In genomic region chr13:27918041-27918917, GRCh38 we compare ENCODE assay signal across 19 cellular contexts. TPM values are rescaled to one million over a fixed set of nuclear protein-coding genes. Genes with fewer than 3 reads are reported as not detected.
DNase-seq lines count a peak whose midpoint lies in the region; ATAC-seq and TF ChIP-seq lines count a peak whose summit lies in the region.
"Had no signal": no experiment of that assay in that cellular context is flagged by ENCODE, and none has a peak within 500 bp of the region (broad histone marks: within the 10 kb centered on the region; RNA-seq: fewer than 3 reads in every experiment).

No MANE protein-coding gene starts in this region.

- H3K4me3 ChIP-seq in CD4-positive, alpha-beta memory T cell (ENCODE audit: low read length in 2 of 2), result no peak overlapping the region
- H3K4me3 ChIP-seq in GM23338 (peak overlapping the region; percentile 46), coronary artery (peak overlapping the region; percentile 43), transverse colon (no peak overlapping the region)
- H3K4me3 ChIP-seq: suprapubic skin had no signal

- H3K27ac ChIP-seq in CD4-positive, alpha-beta memory T cell (ENCODE audit: low read depth, low read length), result no peak overlapping the region
- H3K27ac ChIP-seq in GM23338 (ENCODE audit: low read depth), result no peak overlapping the region
- H3K27ac ChIP-seq in coronary artery, result no peak overlapping the region
- H3K27ac ChIP-seq in transverse colon, result no peak overlapping the region
- H3K27ac ChIP-seq: C4-2B, esophagus squamous epithelium, suprapubic skin, WERI-Rb-1 had no signal

- POLR2A ChIA-PET in CD4-positive, alpha-beta memory T cell (lab: Charles Lee; ENCODE audit: partially characterized antibody), result no interaction called here

- H2AFZ ChIP-seq in GM23338, result no peak overlapping the region

- peaks cover 31% of the 10 kb centered on the region; the same call in 1 of the 2 replicates for H3F3A ChIP-seq in GM23338 (replicated peaks; ENCODE audit: low read depth)

- H3K27me3 Mint-ChIP-seq in CD4-positive, alpha-beta memory T cell, result peaks cover 55 to 68% of the 10 kb centered on the region in 2 donors
- H3K27me3 Mint-ChIP-seq in GM23338 (ENCODE audit: insufficient read depth, low read depth, poor library complexity) (peaks cover 92% of the 10 kb centered on the region), natural killer cell (ENCODE audit: low read depth in 2 of 2) (peaks cover 58 to 63% of the 10 kb centered on the region in 2 donors)

- no peaks in the 10 kb centered on the region for H3K9me3 ChIP-seq in CD4-positive, alpha-beta memory T cell (ENCODE audit: control insufficient read depth in 1 of 2, low read length in 2 of 2)
- H3K9me3 ChIP-seq in transverse colon, result no peaks in the 10 kb centered on the region
- H3K9me3 ChIP-seq: esophagus squamous epithelium, suprapubic skin had no signal

- no peaks in the 10 kb centered on the region for H3K79me2 ChIP-seq in GM23338 (replicated peaks; ENCODE audit: insufficient read depth)

- in situ Hi-C loops in transverse colon (cut with MboI; ENCODE audit: low pct_ligation_motif_present in 1 of 4, low pct_unique_long_range_greater_than_20kb in 1 of 4, low sequenced_read_pairs in 3 of 4), result no loop called here

- no peak for TF ChIP-seq CTCF in GM23338 (conservative IDR thresholded peaks at IDR 0.05; ENCODE audit: low read depth in 2 of 2)
- no peak for TF ChIP-seq CTCF in coronary artery (IDR thresholded peaks at IDR 0.05)
- TF ChIP-seq CTCF in natural killer cell (IDR thresholded peaks at IDR 0.05), result no peak
- no peak for TF ChIP-seq CTCF in transverse colon (IDR thresholded peaks at IDR 0.05)

- H3K4me2 ChIP-seq in GM23338, result peak overlapping the region; percentile 66

- no peaks in the 10 kb centered on the region for H3K9me2 ChIP-seq in GM23338 (ENCODE audit: insufficient read depth)

- H3K36me3 Mint-ChIP-seq in CD4-positive, alpha-beta memory T cell, result no peaks in the 10 kb centered on the region
- H3K36me3 Mint-ChIP-seq in GM23338 (ENCODE audit: low read depth) (no peaks in the 10 kb centered on the region; the same call in 1 of the 3 replicates), natural killer cell (no peaks in the 10 kb centered on the region)

- intact Hi-C loops in CD4-positive, alpha-beta memory T cell (cut with micrococcal nuclease), result no loop called here
- intact Hi-C loops in natural killer cell (cut with micrococcal nuclease) (no loop called here), transverse colon (cut with DNase I; ENCODE audit: low total_unique reads) (no loop called here)

- H3K4me1 ChIP-seq in CD4-positive, alpha-beta memory T cell (ENCODE audit: insufficient read depth, low read length), result peaks cover 35% of the 10 kb centered on the region
- peaks cover 54% of the 10 kb centered on the region for H3K4me1 ChIP-seq in GM23338 (ENCODE audit: insufficient read depth)
- peaks cover 5 to 45% (median 38%) of the 10 kb centered on the region in 4 donors for H3K4me1 ChIP-seq in transverse colon

- DNase-seq in CD4-positive, alpha-beta memory T cell, result no peak
- DNase-seq in GM23338 (ENCODE audit: low spot score) (peak; percentile 35), coronary artery (ENCODE audit: low spot score) (no peak), natural killer cell (no peak), transverse colon (no peak)
- DNase-seq: central memory CD4-positive, alpha-beta T cell; esophagus squamous epithelium; Kasumi-1; NCI-H1694; NCI-H774; right cardiac atrium; WERI-Rb-1 had no signal

- H3K27me3 ChIP-seq in CD4-positive, alpha-beta memory T cell (ENCODE audit: insufficient read depth, low read length), result peaks cover 27% of the 10 kb centered on the region
- H3K27me3 ChIP-seq in GM23338 (ENCODE audit: insufficient read depth) (peaks cover 100% of the 10 kb centered on the region), transverse colon (peaks cover 100% of the 10 kb centered on the region)

- H3K9me3 Mint-ChIP-seq in CD4-positive, alpha-beta memory T cell, result peaks cover 0 to 6% (median 0%) of the 10 kb centered on the region in 8 donors
- H3K9me3 Mint-ChIP-seq in GM23338, result peaks cover 7% of the 10 kb centered on the region; the same call in 2 of the 3 replicates
- H3K9me3 Mint-ChIP-seq in natural killer cell, result no peaks in the 10 kb centered on the region
- H3K9me3 Mint-ChIP-seq: activated T-helper 2 cell treated with anti-CD3 and anti-CD28 coated beads, Interferon-gamma antibody, Interleukin-2, Interleukin-4, amounts not matched to agents 10 μg/mL and 5 μg/mL and 100 μg/mL, durations not matched to agents 14 hours and 24 hours and 36 hours; memory B cell had no signal

- no peaks in the 10 kb centered on the region for H3K36me3 ChIP-seq in CD4-positive, alpha-beta memory T cell (ENCODE audit: insufficient read depth, low read length)
- H3K36me3 ChIP-seq in GM23338 (ENCODE audit: insufficient read depth) (no peaks in the 10 kb centered on the region), transverse colon (no peaks in the 10 kb centered on the region)
- H3K36me3 ChIP-seq: esophagus squamous epithelium, suprapubic skin, WERI-Rb-1 had no signal

- peaks cover 15 to 57% (median 28%) of the 10 kb centered on the region in 4 donors for H3K4me1 Mint-ChIP-seq in CD4-positive, alpha-beta memory T cell
- H3K4me1 Mint-ChIP-seq in GM23338 (peaks cover 43% of the 10 kb centered on the region), natural killer cell (peaks cover 16 to 29% of the 10 kb centered on the region in 2 donors)

- peaks cover 20% of the 10 kb centered on the region for H4K20me1 ChIP-seq in GM23338 (replicated peaks; ENCODE audit: insufficient read depth)

- peak overlapping the region in 1 of 7 donors; percentile 14 for H3K27ac Mint-ChIP-seq in CD4-positive, alpha-beta memory T cell
- H3K27ac Mint-ChIP-seq in GM23338 (no peak overlapping the region), natural killer cell (no peak overlapping the region)
- H3K27ac Mint-ChIP-seq: activated T-helper 2 cell treated with anti-CD3 and anti-CD28 coated beads, Interferon-gamma antibody, Interleukin-2, Interleukin-4, amounts not matched to agents 10 μg/mL and 5 μg/mL and 100 μg/mL, durations not matched to agents 14 hours and 24 hours and 36 hours had no signal

- CTCF ChIA-PET in CD4-positive, alpha-beta memory T cell (lab: Charles Lee; ENCODE audit: partially characterized antibody), result interaction anchor here (1.1 kb wide), 1 partner anchor 88 kb away, joined by 3 read pairs; no protein-coding TSS in a partner anchor

- 17 to 37% methylated on average over 9 to 46 of the region's 46 CpGs for WGBS in transverse colon (ENCODE audit: low coverage in 1 of 2), 2 donors

- TF ChIP-seq EP300 in transverse colon (IDR thresholded peaks at IDR 0.05; ENCODE audit: low read depth), result no peak

- H3K4me3 Mint-ChIP-seq in CD4-positive, alpha-beta memory T cell, result peak overlapping the region; percentile 9 to 79 (median 57)
- peak overlapping the region; percentile 38 for H3K4me3 Mint-ChIP-seq in GM23338
- H3K4me3 Mint-ChIP-seq in natural killer cell, result peak overlapping the region; percentile 28
- H3K4me3 Mint-ChIP-seq: memory B cell had no signal

- no peak for ATAC-seq in GM23338
- no peak for ATAC-seq in natural killer cell
- ATAC-seq in HG02678 (IDR thresholded peaks at IDR 0.05; ENCODE audit: unreplicated experiment), result no peak
- no peak for ATAC-seq in GM19328 (IDR thresholded peaks at IDR 0.05; ENCODE audit: unreplicated experiment)
- ATAC-seq in GM18867 (IDR thresholded peaks at IDR 0.05; ENCODE audit: unreplicated experiment), result no peak
- ATAC-seq: right cardiac atrium had no signal

- TF ChIP-seq POLR2A in transverse colon (IDR thresholded peaks at IDR 0.05), result no peak

TF ChIP-seq in GM23338, 12 proteins besides CTCF, POLR2A, EP300 and RAD21 (continues in another document):
- TF ChIP-seq CREB1 (CRISPR knock-in tag; IDR thresholded peaks at IDR 0.05; ENCODE audit: low read depth), result no peak
- peak; percentile 31 for TF ChIP-seq EZH2phosphoT487 (IDR thresholded peaks at IDR 0.05; ENCODE audit: unreplicated experiment)
- TF ChIP-seq REST (IDR thresholded peaks at IDR 0.05; ENCODE audit: unreplicated experiment), result no peak
- no peak for TF ChIP-seq ZNF114 (CRISPR knock-in tag; IDR thresholded peaks at IDR 0.05)
- TF ChIP-seq NANOG (IDR thresholded peaks at IDR 0.05; ENCODE audit: borderline replicate concordance), result no peak
- no peak for TF ChIP-seq JUNB (IDR thresholded peaks at IDR 0.05; ENCODE audit: unreplicated experiment)
- peak; percentile 100 for TF ChIP-seq EZH2 (IDR thresholded peaks at IDR 0.05; ENCODE audit: low read depth, unreplicated experiment)

RNA-seq across cellular contexts. Expression of gene PDX1, which starts 1.5 kb away (rescaled TPM):
- total RNA-seq in CD4-positive, alpha-beta memory T cell, result not detected
- not detected for polyA plus RNA-seq in CD4-positive, alpha-beta memory T cell
- total RNA-seq in GM23338 (2014; rRNA removed; shearing (Covaris generic)), result not detected in 2 replicates
- not detected in 2 replicates for polyA plus RNA-seq in GM23338 (2016; fragmentation: Nextera tagmentation; extraction: Ambion mirVana)
- total RNA-seq in natural killer cell (not detected), transverse colon (under 1 TPM in 1 of 4 donors, not detected in 3; 0.16 TPM)
- total RNA-seq: activated T-helper 2 cell treated with anti-CD3 and anti-CD28 coated beads, Interferon-gamma antibody, Interleukin-2, Interleukin-4, amounts not matched to agents 10 μg/mL and 5 μg/mL and 100 μg/mL, durations not matched to agents 14 hours and 24 hours and 36 hours; esophagus squamous epithelium; right cardiac atrium; suprapubic skin had no signal
- polyA plus RNA-seq: right cardiac atrium had no signal

RNA-seq across cellular contexts. Expression of gene CDX2, which starts 50.8 kb away (rescaled TPM):
- not detected for total RNA-seq in CD4-positive, alpha-beta memory T cell
- not detected for polyA plus RNA-seq in CD4-positive, alpha-beta memory T cell
- not detected in 2 replicates for total RNA-seq in GM23338 (2014; rRNA removed; shearing (Covaris generic))
- 0.12 TPM in 1 of 2 replicates, not detected in the other for polyA plus RNA-seq in GM23338 (2016; fragmentation: Nextera tagmentation; extraction: Ambion mirVana)
- total RNA-seq in natural killer cell, result not detected
- 100 to 1,000 TPM; 119 to 199 (median 136) TPM for total RNA-seq in transverse colon
- total RNA-seq: activated T-helper 2 cell treated with anti-CD3 and anti-CD28 coated beads, Interferon-gamma antibody, Interleukin-2, Interleukin-4, amounts not matched to agents 10 μg/mL and 5 μg/mL and 100 μg/mL, durations not matched to agents 14 hours and 24 hours and 36 hours; esophagus squamous epithelium; right cardiac atrium; suprapubic skin had no signal
- polyA plus RNA-seq: right cardiac atrium had no signal

Comparison
In these comparisons a context has a peak if more than half of its experiments do, and no peak if none do; other contexts are left out.
1. H3K4me3 ChIP-seq: peak in GM23338 (single experiment) and coronary artery (single experiment); none in CD4-positive, alpha-beta memory T cell (0 of 2) and transverse colon (0 of 4).
2. RNA of gene CDX2, which starts 50.8 kb away (total RNA-seq): 119 to 199 TPM in transverse colon; not detected in GM23338, not detected in CD4-positive, alpha-beta memory T cell and not detected in natural killer cell; every median in the first group is over 100 times any median in the second.
3. Peak in every context shown above with its lines, with median percentiles within 50 percentile points of each other: H3K4me3 Mint-ChIP-seq.